In the genomic region with DNA sequence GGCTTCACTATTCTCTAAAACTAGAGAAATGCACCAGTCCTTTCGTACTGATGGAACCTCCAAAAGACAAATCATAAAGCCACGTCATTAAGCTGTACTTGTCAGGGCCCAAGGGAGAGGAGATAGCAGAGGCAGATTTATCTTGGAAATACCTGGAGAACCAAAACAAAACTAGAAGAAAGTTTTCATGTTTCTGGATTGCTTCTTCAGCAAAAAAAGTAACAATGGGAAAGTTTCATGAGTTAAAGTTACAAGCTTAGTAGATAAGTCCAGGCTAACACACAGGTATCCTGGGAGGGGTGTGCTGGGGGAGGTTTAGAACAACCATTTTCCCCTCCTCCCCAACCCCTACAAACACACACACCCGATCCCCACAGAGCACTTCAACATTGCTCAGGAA, we compare ENCODE assay signal across 14 cellular contexts. TPM values are rescaled to one million over a fixed set of nuclear protein-coding genes. Genes with fewer than 3 reads are reported as not detected.
DNase-seq lines count a peak whose midpoint lies in the region; ATAC-seq and TF ChIP-seq lines count a peak whose summit lies in the region.
"Had no signal": no experiment of that assay in that cellular context is flagged by ENCODE, and none has a peak within 500 bp of the region (broad histone marks: within the 10 kb centered on the region; RNA-seq: fewer than 3 reads in every experiment).

No MANE protein-coding gene starts in this region.

- H3K27ac ChIP-seq in right atrium auricular region: peak overlapping the region; percentile 79 to 86
- peak overlapping the region; percentile 22; the same call in 1 of the 2 replicates for H3K27ac ChIP-seq in RWPE1
- peak overlapping the region in 3 of 4 donors; percentile 76 to 86 (median 84) for H3K27ac ChIP-seq in gastroesophageal sphincter
- peak overlapping the region in 3 of 4 donors; percentile 40 to 88 (median 74) for H3K27ac ChIP-seq in transverse colon
- no peak overlapping the region for H3K27ac ChIP-seq in prostate gland
- H3K27ac ChIP-seq: epithelial cell of prostate had no signal

- CTCF ChIA-PET in RWPE1 (lab: Yijun Ruan, JAX): interaction anchor here (1.4 kb wide), 1 partner anchor 152 kb away, joined by 5 read pairs; no protein-coding TSS in a partner anchor

- POLR2A ChIA-PET in RWPE1 (lab: Yijun Ruan, JAX; ENCODE audit: low non-redundant PET): no interaction called here

- ATAC-seq in left ventricle myocardium superior (no peak), gastroesophageal sphincter (no peak), HG03196 (IDR thresholded peaks at IDR 0.05; ENCODE audit: unreplicated experiment) (no peak)
- ATAC-seq: sciatic nerve had no signal

- no peak overlapping the region for H3K4me3 ChIP-seq in right atrium auricular region
- H3K4me3 ChIP-seq in gastroesophageal sphincter: no peak overlapping the region
- no peak overlapping the region for H3K4me3 ChIP-seq in transverse colon
- H3K4me3 ChIP-seq in prostate gland: no peak overlapping the region

- no peak for TF ChIP-seq EP300 in gastroesophageal sphincter (IDR thresholded peaks at IDR 0.05)
- no peak for TF ChIP-seq EP300 in transverse colon (IDR thresholded peaks at IDR 0.05; ENCODE audit: low read depth)

- no peaks in the 10 kb centered on the region for H3K27me3 ChIP-seq in right atrium auricular region
- H3K27me3 ChIP-seq in gastroesophageal sphincter: no peaks in the 10 kb centered on the region
- no peaks in the 10 kb centered on the region for H3K27me3 ChIP-seq in transverse colon
- H3K27me3 ChIP-seq in prostate gland (replicated peaks; ENCODE audit: insufficient read depth): no peaks in the 10 kb centered on the region

- H3K4me1 ChIP-seq in right atrium auricular region (peaks cover 0 to 100% of the 10 kb centered on the region in 2 donors), gastroesophageal sphincter (peaks cover 25 to 100% (median 64%) of the 10 kb centered on the region in 3 donors), transverse colon (peaks cover 60 to 96% (median 79%) of the 10 kb centered on the region in 4 donors), prostate gland (replicated peaks) (peaks cover 31% of the 10 kb centered on the region)

- no peaks in the 10 kb centered on the region for H3K36me3 ChIP-seq in right atrium auricular region
- H3K36me3 ChIP-seq in gastroesophageal sphincter: peaks cover 0 to 4% of the 10 kb centered on the region in 2 donors
- no peaks in the 10 kb centered on the region for H3K36me3 ChIP-seq in transverse colon
- no peaks in the 10 kb centered on the region for H3K36me3 ChIP-seq in prostate gland

- TF ChIP-seq CTCF in right atrium auricular region (IDR thresholded peaks at IDR 0.05) (no peak), RWPE1 (conservative IDR thresholded peaks at IDR 0.05; ENCODE audit: low read depth) (no peak), gastroesophageal sphincter (IDR thresholded peaks at IDR 0.05) (no peak), transverse colon (IDR thresholded peaks at IDR 0.05) (no peak), prostate gland (IDR thresholded peaks at IDR 0.05) (no peak)

- WGBS in gastroesophageal sphincter (ENCODE audit: low coverage in 1 of 2), 2 donors: 34 to 43% methylated on average over 2 to 3 of the region's 3 CpGs
- 67 to 86% methylated on average over 2 to 3 of the region's 3 CpGs for WGBS in transverse colon (ENCODE audit: low coverage in 1 of 2), 2 donors
- WGBS in prostate gland: 63% methylated on average over 3 of the region's 3 CpGs

- H3K9me3 ChIP-seq in right atrium auricular region (no peaks in the 10 kb centered on the region), gastroesophageal sphincter (no peaks in the 10 kb centered on the region), transverse colon (no peaks in the 10 kb centered on the region), prostate gland (no peaks in the 10 kb centered on the region)

- intact Hi-C loops in left ventricle myocardium superior (cut with micrococcal nuclease): no loop called here
- intact Hi-C loops in transverse colon (cut with DNase I; ENCODE audit: low total_unique reads): no loop called here
- intact Hi-C loops in prostate gland (cut with DNase I): no loop called here

- DNase-seq in right atrium auricular region (ENCODE audit: low spot score): no peak
- no peak for DNase-seq in left ventricle myocardium superior
- no peak for DNase-seq in RWPE1 (ENCODE audit: low spot score)
- DNase-seq in transverse colon: no peak
- no peak for DNase-seq in prostate gland (ENCODE audit: low spot score)
- DNase-seq: activated CD4-positive, alpha-beta T cell treated with anti-CD3 and anti-CD28 coated beads, Interleukin-2, amount 50 U/mL, for 1 hour; dermis blood vessel endothelial cell; DMS79; NCI-H1436; stimulated activated CD4-positive, alpha-beta T cell treated with anti-CD3 and anti-CD28 coated beads, Interleukin-2, amount 100 ng/mL, for 48 hours had no signal

- no peak for TF ChIP-seq POLR2A in gastroesophageal sphincter (IDR thresholded peaks at IDR 0.05)
- no peak for TF ChIP-seq POLR2A in transverse colon (IDR thresholded peaks at IDR 0.05)
- no peak for TF ChIP-seq POLR2A in prostate gland (IDR thresholded peaks at IDR 0.05)

- in situ Hi-C loops in transverse colon (cut with MboI; ENCODE audit: low pct_ligation_motif_present in 1 of 4, low pct_unique_long_range_greater_than_20kb in 1 of 4, low sequenced_read_pairs in 3 of 4): no loop called here

RNA-seq across cellular contexts. Expression of a gene that starts 21.6 kb away (rescaled TPM):
- 10 to 100 TPM; 53.6 to 54.7 TPM for total RNA-seq in right atrium auricular region
- 76.6 TPM for total RNA-seq in left ventricle myocardium superior
- 100 to 1,000 TPM in 2 of 4 donors, 10 to 100 TPM in 2; 87.0 to 125 (median 104) TPM for total RNA-seq in gastroesophageal sphincter
- total RNA-seq in transverse colon: 100 to 1,000 TPM in 1 of 4 donors, 10 to 100 TPM in 3; 58.9 to 175 (median 65.0) TPM
- total RNA-seq in prostate gland: 100 to 1,000 TPM in 1 of 2 donors, 10 to 100 TPM in 1; 84.6 to 120 TPM

RNA-seq across cellular contexts. Expression of a gene that starts 42.3 kb away (rescaled TPM):
- 1 to 10 TPM; 4.5 to 7.3 TPM for total RNA-seq in right atrium auricular region
- total RNA-seq in left ventricle myocardium superior: 4.1 TPM
- total RNA-seq in gastroesophageal sphincter: 10 to 100 TPM in 3 of 4 donors, 1 to 10 TPM in 1; 10.0 to 19.6 (median 15.2) TPM
- total RNA-seq in transverse colon: 10 to 100 TPM; 24.6 to 57.3 (median 38.0) TPM
- total RNA-seq in prostate gland: 10 to 100 TPM; 27.9 to 36.8 TPM

RNA-seq across cellular contexts. Expression of a gene that starts 51.7 kb away (rescaled TPM):
- total RNA-seq in right atrium auricular region: 1 to 10 TPM; 2.6 to 4.1 TPM
- total RNA-seq in left ventricle myocardium superior: 2.2 TPM
- total RNA-seq in gastroesophageal sphincter: 1 to 10 TPM; 5.0 to 9.3 (median 8.0) TPM
- 10 to 100 TPM in 2 of 4 donors, 1 to 10 TPM in 2; 8.9 to 59.5 (median 18.4) TPM for total RNA-seq in transverse colon
- total RNA-seq in prostate gland: 10 to 100 TPM; 23.6 to 29.0 TPM

RNA-seq across cellular contexts. Expression of a gene that starts 52.7 kb away (rescaled TPM):
- 100 to 1,000 TPM; 368 to 648 TPM for total RNA-seq in right atrium auricular region
- 558 TPM for total RNA-seq in left ventricle myocardium superior
- 100 to 1,000 TPM; 244 to 299 (median 265) TPM for total RNA-seq in gastroesophageal sphincter
- 100 to 1,000 TPM; 149 to 352 (median 235) TPM for total RNA-seq in transverse colon
- 100 to 1,000 TPM; 259 to 327 TPM for total RNA-seq in prostate gland

Comparison
In these comparisons a context has a peak if more than half of its experiments do, and no peak if none do; other contexts are left out.
1. H3K27ac ChIP-seq: peak in right atrium auricular region (2 of 2), RWPE1 (single experiment), gastroesophageal sphincter (3 of 4) and transverse colon (3 of 4); none in prostate gland (0 of 2).